ENCODE assay signal across 1 cellular context in genomic region chr11:67428052-67429001, GRCh38.
A peak's percentile ranks its signal among the peaks of the same experiment; 100 is the strongest.
TF ChIP-seq lines count a peak whose summit lies in the region.

RPS6KB2 (plus strand) TSS chr11:67428494; CDS start chr11:67428546, 52 bp downstream.

TF ChIP-seq in HepG2, 621 proteins besides CTCF, POLR2A, EP300 and RAD21 (continued from another document and continues in another):
- peak; percentile 95 for TF ChIP-seq ARID4A (CRISPR knock-in tag; IDR thresholded peaks at IDR 0.05; ENCODE audit: borderline replicate concordance)
- no peak for TF ChIP-seq ZNF354B (CRISPR knock-in tag; IDR thresholded peaks at IDR 0.05)
- TF ChIP-seq SAFB2 (CRISPR knock-in tag; IDR thresholded peaks at IDR 0.05; ENCODE audit: borderline replicate concordance, low read depth), result no peak; the same call in 1 of the 2 replicates
- no peak for TF ChIP-seq SRSF4 (IDR thresholded peaks at IDR 0.05; ENCODE audit: low read depth, low read length, poor library complexity, severe bottlenecking)
- peak; percentile 34; the same call in 1 of the 2 replicates for TF ChIP-seq HNF4A (CRISPR knock-in tag; IDR thresholded peaks at IDR 0.05)
- TF ChIP-seq PTBP1 (IDR thresholded peaks at IDR 0.05; ENCODE audit: low read depth, low read length, poor library complexity, severe bottlenecking), result no peak
- no peak for TF ChIP-seq RNF219 (CRISPR knock-in tag; IDR thresholded peaks at IDR 0.05)
- peak; percentile 42; the same call in 1 of the 2 replicates for TF ChIP-seq NCOA2 (CRISPR knock-in tag; IDR thresholded peaks at IDR 0.05)
- peak; percentile 75; the same call in 1 of the 2 replicates for TF ChIP-seq ZNF766 (CRISPR knock-in tag; IDR thresholded peaks at IDR 0.05; ENCODE audit: borderline replicate concordance)
- no peak for TF ChIP-seq RAD51 (IDR thresholded peaks at IDR 0.05; ENCODE audit: borderline replicate concordance)
- no peak for TF ChIP-seq BATF2 (CRISPR knock-in tag; IDR thresholded peaks at IDR 0.05)
- TF ChIP-seq DR1 (CRISPR knock-in tag; IDR thresholded peaks at IDR 0.05), result peak; percentile 61; the same call in 1 of the 2 replicates
- TF ChIP-seq ZSCAN20 (CRISPR knock-in tag; IDR thresholded peaks at IDR 0.05; ENCODE audit: borderline replicate concordance), result peak; percentile 49; the same call in 1 of the 2 replicates
- TF ChIP-seq CREBL2 (CRISPR knock-in tag; IDR thresholded peaks at IDR 0.05; ENCODE audit: borderline replicate concordance), result no peak
- TF ChIP-seq KLF6 (CRISPR knock-in tag; IDR thresholded peaks at IDR 0.05), result no peak
- TF ChIP-seq ZNF503 (CRISPR knock-in tag; IDR thresholded peaks at IDR 0.05), result peak; percentile 88
- peak; percentile 53 for TF ChIP-seq ZMYM4 (CRISPR knock-in tag; IDR thresholded peaks at IDR 0.05)
- TF ChIP-seq MXD1 (CRISPR knock-in tag; IDR thresholded peaks at IDR 0.05), result no peak
- TF ChIP-seq ZNF431 (CRISPR knock-in tag; IDR thresholded peaks at IDR 0.05; ENCODE audit: borderline replicate concordance, low read depth), result peak; percentile 61; the same call in 1 of the 2 replicates
- no peak for TF ChIP-seq ZNF10 (CRISPR knock-in tag; IDR thresholded peaks at IDR 0.05; ENCODE audit: borderline replicate concordance, low read depth)
- TF ChIP-seq AKNA (CRISPR knock-in tag; IDR thresholded peaks at IDR 0.05; ENCODE audit: borderline replicate concordance), result no peak
- no peak for TF ChIP-seq ZNF644 (CRISPR knock-in tag; IDR thresholded peaks at IDR 0.05; ENCODE audit: low read depth)
- TF ChIP-seq ZNF160 (CRISPR knock-in tag; IDR thresholded peaks at IDR 0.05), result no peak
- no peak for TF ChIP-seq SIX1 (CRISPR knock-in tag; IDR thresholded peaks at IDR 0.05; ENCODE audit: borderline replicate concordance)
- peak; percentile 87; the same call in 1 of the 2 replicates for TF ChIP-seq ZFP36L1 (CRISPR knock-in tag; IDR thresholded peaks at IDR 0.05)
- peak; percentile 38; the same call in 1 of the 2 replicates for TF ChIP-seq HIC2 (CRISPR knock-in tag; IDR thresholded peaks at IDR 0.05; ENCODE audit: low read depth)
- no peak for TF ChIP-seq ZNF598 (CRISPR knock-in tag; IDR thresholded peaks at IDR 0.05; ENCODE audit: borderline replicate concordance)
- TF ChIP-seq ZNF460 (CRISPR knock-in tag; IDR thresholded peaks at IDR 0.05; ENCODE audit: borderline replicate concordance), result no peak
- TF ChIP-seq CSRNP2 (CRISPR knock-in tag; conservative IDR thresholded peaks at IDR 0.05; ENCODE audit: low read depth), result no peak
- TF ChIP-seq ZNF230 (CRISPR knock-in tag; IDR thresholded peaks at IDR 0.05), result no peak; the same call in 1 of the 2 replicates
- TF ChIP-seq ATF2 (CRISPR knock-in tag; IDR thresholded peaks at IDR 0.05), result peak; percentile 89
- peak; percentile 50; the same call in 1 of the 2 replicates for TF ChIP-seq ZFP62 (CRISPR knock-in tag; IDR thresholded peaks at IDR 0.05)
- TF ChIP-seq ZFP36 (IDR thresholded peaks at IDR 0.05; ENCODE audit: borderline replicate concordance, low read depth, low read length, partially characterized antibody), result no peak
- TF ChIP-seq NCOA5 (CRISPR knock-in tag; IDR thresholded peaks at IDR 0.05), result no peak
- no peak for TF ChIP-seq NBN (conservative IDR thresholded peaks at IDR 0.05)
- no peak; the same call in 1 of the 2 replicates for TF ChIP-seq BRF2 (CRISPR knock-in tag; IDR thresholded peaks at IDR 0.05)
